In genomic region chr6:96923871-96924493, GRCh38 we compare ENCODE assay signal across 1 cellular context.
A peak's percentile ranks its signal among the peaks of the same experiment; 100 is the strongest.
TF ChIP-seq lines count a peak whose summit lies in the region.

No MANE protein-coding gene starts in this region.

TF ChIP-seq in HepG2, 621 proteins besides CTCF, POLR2A, EP300 and RAD21 (continued from another document and continues in another):
- TF ChIP-seq ZBTB40 (IDR thresholded peaks at IDR 0.05) (no peak), ZBTB40 (CRISPR knock-in tag; IDR thresholded peaks at IDR 0.05) (no peak), NBN (conservative IDR thresholded peaks at IDR 0.05) (no peak), POLR2AphosphoS5 (IDR thresholded peaks at IDR 0.05; ENCODE audit: low read depth, low read length) (peak; percentile 75), ZNF782 (CRISPR knock-in tag; IDR thresholded peaks at IDR 0.05; ENCODE audit: borderline replicate concordance) (no peak), ZMYM2 (CRISPR knock-in tag; IDR thresholded peaks at IDR 0.05) (0 out of 2 replicates have a peak, but pooled peaks have one; percentile 38), ZSCAN22 (CRISPR knock-in tag; IDR thresholded peaks at IDR 0.05) (no peak), PRMT3 (CRISPR knock-in tag; IDR thresholded peaks at IDR 0.05; ENCODE audit: borderline replicate concordance, low read depth) (no peak), STAT5B (CRISPR knock-in tag; IDR thresholded peaks at IDR 0.05) (no peak), RORA (CRISPR knock-in tag; IDR thresholded peaks at IDR 0.05) (no peak), SMARCE1 (IDR thresholded peaks at IDR 0.05; ENCODE audit: borderline replicate concordance) (no peak), NRL (CRISPR knock-in tag; IDR thresholded peaks at IDR 0.05; ENCODE audit: borderline replicate concordance) (no peak), THAP8 (CRISPR knock-in tag; IDR thresholded peaks at IDR 0.05; ENCODE audit: borderline replicate concordance) (no peak; the same call in 1 of the 2 replicates), ELF4 (CRISPR knock-in tag; IDR thresholded peaks at IDR 0.05; ENCODE audit: borderline replicate concordance) (no peak), HNF4G (IDR thresholded peaks at IDR 0.05; ENCODE audit: borderline replicate concordance, low read depth, low read length) (no peak), HNF4G (CRISPR knock-in tag; IDR thresholded peaks at IDR 0.05; ENCODE audit: borderline replicate concordance, low read depth) (no peak), ZNF451 (CRISPR knock-in tag; IDR thresholded peaks at IDR 0.05) (no peak), ZNF3 (CRISPR knock-in tag; IDR thresholded peaks at IDR 0.05) (no peak), SRSF1 (optimal IDR thresholded peaks at IDR 0.05; ENCODE audit: low read depth, low read length) (no peak), ZNF503 (CRISPR knock-in tag; IDR thresholded peaks at IDR 0.05) (no peak), PITX1 (CRISPR knock-in tag; IDR thresholded peaks at IDR 0.05) (no peak), ZNF660 (CRISPR knock-in tag; IDR thresholded peaks at IDR 0.05; ENCODE audit: borderline replicate concordance, low read depth) (no peak), KDM3A (CRISPR knock-in tag; IDR thresholded peaks at IDR 0.05; ENCODE audit: low read depth) (no peak), TBX2 (CRISPR knock-in tag; IDR thresholded peaks at IDR 0.05; ENCODE audit: borderline replicate concordance) (peak; percentile 37; the same call in 1 of the 2 replicates), MYNN (CRISPR knock-in tag; IDR thresholded peaks at IDR 0.05; ENCODE audit: low read depth) (0 out of 2 replicates have a peak, but pooled peaks have one; percentile 52), ZNF629 (CRISPR knock-in tag; conservative IDR thresholded peaks at IDR 0.05) (no peak), CCAR2 (optimal IDR thresholded peaks at IDR 0.05; ENCODE audit: low read depth, low read length) (no peak), ZNF512B (CRISPR knock-in tag; IDR thresholded peaks at IDR 0.05; ENCODE audit: borderline replicate concordance) (no peak), GATAD1 (CRISPR knock-in tag; IDR thresholded peaks at IDR 0.05) (peak; percentile 55; the same call in 1 of the 2 replicates), HNF1B (CRISPR knock-in tag; IDR thresholded peaks at IDR 0.05) (no peak), ZNF619 (CRISPR knock-in tag; IDR thresholded peaks at IDR 0.05) (no peak), SIX4 (CRISPR knock-in tag; IDR thresholded peaks at IDR 0.05) (no peak), KLF6 (CRISPR knock-in tag; IDR thresholded peaks at IDR 0.05) (peak; percentile 63; the same call in 1 of the 2 replicates), ZNF788 (CRISPR knock-in tag; IDR thresholded peaks at IDR 0.05; ENCODE audit: borderline replicate concordance) (no peak), ZNF326 (CRISPR knock-in tag; IDR thresholded peaks at IDR 0.05; ENCODE audit: borderline replicate concordance) (no peak), SP2 (CRISPR knock-in tag; IDR thresholded peaks at IDR 0.05) (no peak), ZNF550 (CRISPR knock-in tag; IDR thresholded peaks at IDR 0.05; ENCODE audit: borderline replicate concordance) (no peak), CCDC6 (CRISPR knock-in tag; IDR thresholded peaks at IDR 0.05) (no peak), DDIT3 (CRISPR knock-in tag; IDR thresholded peaks at IDR 0.05) (no peak), MTA1 (CRISPR knock-in tag; IDR thresholded peaks at IDR 0.05; ENCODE audit: borderline replicate concordance) (no peak; the same call in 1 of the 2 replicates), PHF8 (CRISPR knock-in tag; IDR thresholded peaks at IDR 0.05) (peak; percentile 88), ZNF30 (CRISPR knock-in tag; IDR thresholded peaks at IDR 0.05) (no peak), PHF5A (CRISPR knock-in tag; IDR thresholded peaks at IDR 0.05; ENCODE audit: low read depth, unreplicated experiment) (no peak), SNAI1 (CRISPR knock-in tag; IDR thresholded peaks at IDR 0.05; ENCODE audit: borderline replicate concordance) (no peak), NFKBIZ (CRISPR knock-in tag; IDR thresholded peaks at IDR 0.05) (no peak), PTBP1 (IDR thresholded peaks at IDR 0.05; ENCODE audit: low read depth, low read length, poor library complexity, severe bottlenecking) (no peak), SRF (IDR thresholded peaks at IDR 0.05; ENCODE audit: low read depth, low read length) (no peak), ZBTB2 (CRISPR knock-in tag; IDR thresholded peaks at IDR 0.05; ENCODE audit: low read depth) (no peak), ZNF335 (CRISPR knock-in tag; IDR thresholded peaks at IDR 0.05) (0 out of 2 replicates have a peak, but pooled peaks have one; percentile 18), NFIC (IDR thresholded peaks at IDR 0.05; ENCODE audit: low read length) (no peak), EED (CRISPR knock-in tag; IDR thresholded peaks at IDR 0.05) (no peak), MXD3 (CRISPR knock-in tag; IDR thresholded peaks at IDR 0.05) (0 out of 2 replicates have a peak, but pooled peaks have one; percentile 62), LCORL (IDR thresholded peaks at IDR 0.05) (no peak), LCORL (CRISPR knock-in tag; IDR thresholded peaks at IDR 0.05) (no peak), HIVEP1 (CRISPR knock-in tag; IDR thresholded peaks at IDR 0.05) (0 out of 2 replicates have a peak, but pooled peaks have one; percentile 51), ONECUT2 (CRISPR knock-in tag; IDR thresholded peaks at IDR 0.05) (no peak)
